In genomic region chr3:112814256-112814655, GRCh38 we compare ENCODE assay signal across 9 cellular contexts. TPM values are rescaled to one million over a fixed set of nuclear protein-coding genes. Genes with fewer than 3 reads are reported as not detected.
DNase-seq lines count a peak whose midpoint lies in the region; ATAC-seq and TF ChIP-seq lines count a peak whose summit lies in the region.
"Had no signal": no experiment of that assay in that cellular context is flagged by ENCODE, and none has a peak within 500 bp of the region (broad histone marks: within the 10 kb centered on the region; RNA-seq: fewer than 3 reads in every experiment).

No MANE protein-coding gene starts in this region.

- no peaks in the 10 kb centered on the region for H3K36me3 Mint-ChIP-seq in activated naive CD8-positive, alpha-beta T cell treated with anti-CD3 and anti-CD28 coated beads, Interleukin-2, amount 50 U/mL, for 24 hours (ENCODE audit: low read depth)

- H3K4me3 ChIP-seq in SU-DHL-6 (ENCODE audit: insufficient read depth, low read length, poor library complexity, severe bottlenecking) (peak overlapping the region; percentile 36), thoracic aorta (no peak overlapping the region), testis (no peak overlapping the region)

- peaks cover 23% of the 10 kb centered on the region for H3F3A ChIP-seq in SU-DHL-6 (ENCODE audit: insufficient read depth)

- H3K27me3 Mint-ChIP-seq in activated naive CD8-positive, alpha-beta T cell treated with anti-CD3 and anti-CD28 coated beads, Interleukin-2, amount 50 U/mL, for 24 hours, result no peaks in the 10 kb centered on the region
- H3K27me3 Mint-ChIP-seq: activated naive CD8-positive, alpha-beta T cell treated with anti-CD3 and anti-CD28 coated beads, Interleukin-2, amount 10 ng/mL, durations not matched to agents 7 days and 5 days had no signal

- no peaks in the 10 kb centered on the region for H4K20me1 ChIP-seq in SU-DHL-6 (ENCODE audit: low read depth, low read length)

- intact Hi-C loops in left ventricle myocardium superior (cut with micrococcal nuclease) (loop anchor here (5.0 kb wide), 2 partner anchors 72 to 172 kb away; partner anchors contain the start of gene CCDC80), testis (cut with DNase I; ENCODE audit: low total_unique reads) (no loop called here)

- WGBS in testis, 2 donors, result 32 to 56% methylated on average over 2 of the region's 2 CpGs

- H3K79me2 ChIP-seq in SU-DHL-6 (ENCODE audit: insufficient read depth, low read length), result no peaks in the 10 kb centered on the region

- H3K4me2 ChIP-seq in SU-DHL-6 (ENCODE audit: low read depth, low read length, poor library complexity, severe bottlenecking), result peak overlapping the region; percentile 64

- no peaks in the 10 kb centered on the region for H3K36me3 ChIP-seq in SU-DHL-6 (ENCODE audit: low read length)
- H3K36me3 ChIP-seq in thoracic aorta, result no peaks in the 10 kb centered on the region
- no peaks in the 10 kb centered on the region for H3K36me3 ChIP-seq in testis (ENCODE audit: low read depth, missing control alignments)

- H3K4me1 ChIP-seq in thoracic aorta (ENCODE audit: control insufficient read depth in 1 of 2, low read depth in 2 of 2), result peaks cover 24 to 38% of the 10 kb centered on the region in 2 donors
- H3K4me1 ChIP-seq in testis, result peaks cover 6% of the 10 kb centered on the region

- H3K27ac ChIP-seq in SU-DHL-6 (ENCODE audit: low read depth, low read length), result peak overlapping the region; percentile 70
- H3K27ac ChIP-seq in thoracic aorta, result no peak overlapping the region
- no peak overlapping the region for H3K27ac ChIP-seq in testis

- no peak overlapping the region for H3K4me3 Mint-ChIP-seq in activated naive CD8-positive, alpha-beta T cell treated with anti-CD3 and anti-CD28 coated beads, Interleukin-2, amount 50 U/mL, for 24 hours
- H3K4me3 Mint-ChIP-seq: activated naive CD8-positive, alpha-beta T cell treated with anti-CD3 and anti-CD28 coated beads, Interleukin-2, amount 10 ng/mL, durations not matched to agents 7 days and 5 days had no signal

- ATAC-seq in left ventricle myocardium superior (peak; percentile 32), thoracic aorta (ENCODE audit: insufficient number of reproducible peaks, low FRiP score, low read depth) (no peak)
- ATAC-seq in activated naive CD8-positive, alpha-beta T cell treated with anti-CD3 and anti-CD28 coated beads, Interleukin-2, amount 50 U/mL, for 24 hours, result no peak

- H3K9me3 ChIP-seq in SU-DHL-6 (ENCODE audit: insufficient read depth, low read length) (0 out of 2 replicates have a peak, but pooled peaks cover 4% of the 10 kb centered on the region), thoracic aorta (no peaks in the 10 kb centered on the region), testis (no peaks in the 10 kb centered on the region)

- H2AFZ ChIP-seq in SU-DHL-6 (ENCODE audit: low read depth, low read length, severe bottlenecking), result peak overlapping the region; percentile 22

- H3K4me1 Mint-ChIP-seq in activated naive CD8-positive, alpha-beta T cell treated with anti-CD3 and anti-CD28 coated beads, Interleukin-2, amount 50 U/mL, for 24 hours, result peaks cover 21% of the 10 kb centered on the region

- H3K9me2 ChIP-seq in SU-DHL-6 (replicated peaks; ENCODE audit: insufficient read depth, low read length), result no peaks in the 10 kb centered on the region

- H3K27me3 ChIP-seq in SU-DHL-6 (ENCODE audit: low read length), result no peaks in the 10 kb centered on the region
- no peaks in the 10 kb centered on the region for H3K27me3 ChIP-seq in thoracic aorta (replicated peaks; ENCODE audit: insufficient read depth)
- no peaks in the 10 kb centered on the region for H3K27me3 ChIP-seq in testis

- no peak overlapping the region for H3K27ac Mint-ChIP-seq in activated naive CD8-positive, alpha-beta T cell treated with anti-CD3 and anti-CD28 coated beads, Interleukin-2, amount 50 U/mL, for 24 hours
- H3K27ac Mint-ChIP-seq: activated naive CD8-positive, alpha-beta T cell treated with anti-CD3 and anti-CD28 coated beads, Interleukin-2, amount 10 ng/mL, durations not matched to agents 7 days and 5 days had no signal

- TF ChIP-seq POLR2A in testis (IDR thresholded peaks at IDR 0.05), result no peak

- in situ Hi-C loops in GM13976 (cut with MboI; ENCODE audit: low sequenced_read_pairs, unreplicated experiment), result no loop called here

- H3K9me3 Mint-ChIP-seq in activated naive CD8-positive, alpha-beta T cell treated with anti-CD3 and anti-CD28 coated beads, Interleukin-2, amount 50 U/mL, for 24 hours, result no peaks in the 10 kb centered on the region

- TF ChIP-seq CTCF in GM13976 (IDR thresholded peaks at IDR 0.05; ENCODE audit: borderline replicate concordance, control extremely low read depth, extremely low read depth, insufficient read depth, missing control alignments) (peak; percentile 13), SU-DHL-6 (IDR thresholded peaks at IDR 0.05; ENCODE audit: insufficient read depth, low read length, poor library complexity, severe bottlenecking) (no peak), thoracic aorta (IDR thresholded peaks at IDR 0.05) (peak; percentile 25), testis (IDR thresholded peaks at IDR 0.05) (peak in 1 of 3 experiments; percentile 20)

- DNase-seq in A172 (ENCODE audit: low spot score) (peak; percentile 51), GM13976 (ENCODE audit: low spot score) (no peak), left ventricle myocardium superior (no peak), thoracic aorta (ENCODE audit: low spot score) (no peak), testis (no peak), COLO668 (lab: John Stamatoyannopoulos, UW; ENCODE audit: unreplicated experiment) (no peak)
- DNase-seq in activated naive CD8-positive, alpha-beta T cell treated with anti-CD3 and anti-CD28 coated beads, Interleukin-2, amount 50 U/mL, for 24 hours, result no peak
- DNase-seq: activated naive CD8-positive, alpha-beta T cell treated with anti-CD3 and anti-CD28 coated beads, Interleukin-2, amount 10 ng/mL, durations not matched to agents 7 days and 5 days had no signal

- H3K9ac ChIP-seq in SU-DHL-6 (ENCODE audit: low read length), result no peak overlapping the region

RNA-seq across cellular contexts. Expression of gene CD200R1L, which starts 32.4 kb away (rescaled TPM):
- 0.38 TPM in 1 of 2 replicates, not detected in the other for total RNA-seq in A172 (2014; rRNA removed; shearing (Covaris generic))
- not detected for total RNA-seq in left ventricle myocardium superior
- not detected for total RNA-seq in thoracic aorta
- total RNA-seq in testis, result under 1 TPM in 1 of 2 donors, not detected in 1; 0.71 TPM
- 7.9 TPM for polyA plus RNA-seq in testis (ENCODE audit: insufficient read depth, low read depth, low replicate concordance)
- total RNA-seq: activated naive CD8-positive, alpha-beta T cell treated with anti-CD3 and anti-CD28 coated beads, Interleukin-2, amount 10 ng/mL, durations not matched to agents 7 days and 5 days had no signal
